8 cellular contexts compared by ENCODE assay signal in the genomic region with DNA sequence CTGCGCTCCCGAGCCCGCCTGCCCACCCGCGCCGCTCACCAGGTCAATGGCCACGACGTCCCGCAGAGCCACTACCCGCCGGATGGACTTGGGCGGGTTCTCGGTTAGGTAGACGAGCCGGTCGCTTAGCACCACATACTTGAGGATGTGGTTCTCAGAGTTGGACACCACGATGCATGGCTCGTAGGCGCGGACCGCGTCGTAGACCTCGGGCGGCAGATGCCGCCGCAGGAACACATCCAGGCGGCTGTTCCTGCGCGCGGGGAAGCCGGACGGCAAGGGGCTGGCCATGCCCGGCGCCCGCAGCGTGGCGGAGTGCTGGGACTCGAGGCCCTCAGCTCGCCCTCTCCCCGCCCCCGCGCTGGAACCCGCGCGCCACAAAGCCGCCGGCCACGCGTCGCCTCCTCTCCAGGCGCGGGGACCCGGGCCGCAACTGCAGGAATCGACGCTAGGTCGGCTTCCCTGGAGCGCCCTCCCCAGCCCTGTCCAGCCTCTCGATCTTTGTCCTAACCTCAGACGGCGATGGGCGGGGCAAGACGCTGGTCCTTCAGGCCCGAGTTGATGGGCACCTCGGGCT. TPM values are rescaled to one million over a fixed set of nuclear protein-coding genes. Genes with fewer than 3 reads are reported as not detected.
DNase-seq lines count a peak whose midpoint lies in the region; ATAC-seq and TF ChIP-seq lines count a peak whose summit lies in the region.

Gene C12orf56, minus strand, starts transcription at position 484 of the 577 bp plus-strand sequence. Its CDS starts 193 bp downstream, at position 291.

- ATAC-seq in heart left ventricle (peak in 2 of 4 donors; percentile 15 to 36), left ventricle myocardium superior (no peak), GM19455 (IDR thresholded peaks at IDR 0.05; ENCODE audit: unreplicated experiment) (no peak), GM21717 (IDR thresholded peaks at IDR 0.05; ENCODE audit: unreplicated experiment) (no peak), omental fat pad (ENCODE audit: low FRiP score) (no peak)

- CTCF ChIA-PET in activated naive CD4-positive, alpha-beta T cell treated with anti-CD3 and anti-CD28 coated beads for 36 hours (lab: Charles Lee): interaction anchor here (0.6 to 1.6 kb wide), 4 partner anchors 13 to 624 kb away, joined by 3 to 7 read pairs (median 5); no protein-coding TSS in a partner anchor

- peaks cover 0 to 12% (median 4%) of the 10 kb centered on the region in 12 donors for H3K4me1 ChIP-seq in heart left ventricle
- peaks cover 8 to 12% (median 10%) of the 10 kb centered on the region in 4 donors for H3K4me1 ChIP-seq in stomach

- H3K9me3 ChIP-seq in heart left ventricle: no peaks in the 10 kb centered on the region
- no peaks in the 10 kb centered on the region for H3K9me3 ChIP-seq in iPS-18c (ENCODE audit: control insufficient read depth, insufficient read depth, low read length)
- H3K9me3 ChIP-seq in stomach: no peaks in the 10 kb centered on the region

- no peak within 1 kb of the TSS for H3K27ac Mint-ChIP-seq in activated naive CD4-positive, alpha-beta T cell treated with anti-CD3 and anti-CD28 coated beads for 36 hours

- TF ChIP-seq POLR2A in heart left ventricle (IDR thresholded peaks at IDR 0.05) (no peak), stomach (IDR thresholded peaks at IDR 0.05) (no peak)

- H3K27me3 Mint-ChIP-seq in activated naive CD4-positive, alpha-beta T cell treated with anti-CD3 and anti-CD28 coated beads for 36 hours (ENCODE audit: low read depth): no peaks in the 10 kb centered on the region

- WGBS in heart left ventricle, 4 donors: 1 to 4% (median 2%) methylated on average over 32 to 66 of the region's 66 CpGs
- WGBS in stomach, 5 donors: 2 to 8% (median 3%) methylated on average over 15 to 65 of the region's 66 CpGs

- H3K36me3 Mint-ChIP-seq in activated naive CD4-positive, alpha-beta T cell treated with anti-CD3 and anti-CD28 coated beads for 36 hours (ENCODE audit: low read depth): no peaks in the 10 kb centered on the region

- no peak for TF ChIP-seq CTCF in heart left ventricle (IDR thresholded peaks at IDR 0.05)
- TF ChIP-seq CTCF in stomach (IDR thresholded peaks at IDR 0.05): no peak
- TF ChIP-seq CTCF in omental fat pad (IDR thresholded peaks at IDR 0.05): no peak

- peak within 1 kb of the TSS; percentile 18 to 54 (median 40) for H3K4me3 ChIP-seq in heart left ventricle
- peak within 1 kb of the TSS; percentile 36 for H3K4me3 ChIP-seq in iPS-18c (ENCODE audit: insufficient read depth, low read depth, low read length)
- peak within 1 kb of the TSS; percentile 41 to 57 (median 46) for H3K4me3 ChIP-seq in stomach

- H3K4me3 Mint-ChIP-seq in activated naive CD4-positive, alpha-beta T cell treated with anti-CD3 and anti-CD28 coated beads for 36 hours: peak within 1 kb of the TSS; percentile 72

- DNase-seq in heart left ventricle: no peak
- no peak for DNase-seq in left ventricle myocardium superior
- DNase-seq in activated naive CD4-positive, alpha-beta T cell treated with anti-CD3 and anti-CD28 coated beads for 36 hours: peak; percentile 36
- no peak for DNase-seq in stomach
- DNase-seq in omental fat pad (ENCODE audit: low spot score): no peak

- peaks cover 0 to 38% (median 18%) of the 10 kb centered on the region in 9 donors for H3K27me3 ChIP-seq in heart left ventricle
- peaks cover 0 to 39% (median 17%) of the 10 kb centered on the region in 3 donors for H3K27me3 ChIP-seq in stomach

- TF ChIP-seq EP300 in stomach (IDR thresholded peaks at IDR 0.05): no peak

- H3K27ac ChIP-seq in heart left ventricle (no peak within 1 kb of the TSS), stomach (no peak within 1 kb of the TSS)

- H3K36me3 ChIP-seq in heart left ventricle (no peaks in the 10 kb centered on the region), stomach (no peaks in the 10 kb centered on the region)

- peaks cover 21% of the 10 kb centered on the region for H3K4me1 Mint-ChIP-seq in activated naive CD4-positive, alpha-beta T cell treated with anti-CD3 and anti-CD28 coated beads for 36 hours (ENCODE audit: low read depth)

- H3K9me3 Mint-ChIP-seq in activated naive CD4-positive, alpha-beta T cell treated with anti-CD3 and anti-CD28 coated beads for 36 hours: no peaks in the 10 kb centered on the region

- intact Hi-C loops in heart left ventricle (cut with DNase I) (loop anchor here in 2 of 10 donors (10.0 kb wide), 3 partner anchors 116 to 566 kb away; partner anchors contain the start of gene SRGAP1 (in 1 of the 2)), left ventricle myocardium superior (cut with micrococcal nuclease) (no loop called here), stomach (cut with DNase I; ENCODE audit: low total_unique reads) (no loop called here)
- intact Hi-C loops in activated naive CD4-positive, alpha-beta T cell treated with anti-CD3 and anti-CD28 coated beads for 36 hours (cut with micrococcal nuclease): loop anchor here (1.0 kb wide), 1 partner anchor 14 kb away; the partner anchor contains the start of gene XPOT

RNA-seq across cellular contexts. Expression of gene C12orf56, which starts in this region (rescaled TPM):
- not detected for total RNA-seq in heart left ventricle
- not detected for polyA plus RNA-seq in heart left ventricle
- not detected for total RNA-seq in left ventricle myocardium superior
- not detected for total RNA-seq in activated naive CD4-positive, alpha-beta T cell treated with anti-CD3 and anti-CD28 coated beads for 36 hours
- total RNA-seq in stomach: 1 to 10 TPM in 1 of 5 donors, not detected in 4; 1.7 TPM
- polyA plus RNA-seq in stomach: 1 to 10 TPM in 2 of 3 donors, not detected in 1; 1.5 TPM
- total RNA-seq in omental fat pad: not detected

Comparison
In these comparisons a context has a peak if more than half of its experiments do, and no peak if none do; other contexts are left out.
1. Peak in DNase-seq in activated naive CD4-positive, alpha-beta T cell treated with anti-CD3 and anti-CD28 coated beads for 36 hours; RNA of the gene not detected or under 1 TPM.